8 cellular contexts compared by ENCODE assay signal in genomic region chr19:12774588-12775555, GRCh38. TPM values are rescaled to one million over a fixed set of nuclear protein-coding genes. Genes with fewer than 3 reads are reported as not detected.
DNase-seq lines count a peak whose midpoint lies in the region; ATAC-seq and TF ChIP-seq lines count a peak whose summit lies in the region.

HOOK2 (minus strand) TSS chr19:12775552; CDS start chr19:12775449, 103 bp downstream.

- H3K4me3 Mint-ChIP-seq in naive thymus-derived CD4-positive, alpha-beta T cell = peak within 1 kb of the TSS; percentile 69 to 89 (median 80)

- WGBS in esophagus, 2 donors = 13 to 14% methylated on average over 58 of the region's 58 CpGs

- TF ChIP-seq EP300 in Ishikawa (IDR thresholded peaks at IDR 0.05; ENCODE audit: borderline replicate concordance) = 0 out of 2 replicates have a peak, but pooled peaks have one; percentile 5

- no peaks in the 10 kb centered on the region for H3K36me3 Mint-ChIP-seq in naive thymus-derived CD4-positive, alpha-beta T cell

- intact Hi-C loops in naive thymus-derived CD4-positive, alpha-beta T cell (cut with micrococcal nuclease) = loop anchor here in 1 of 2 donors (1.0 to 2.0 kb wide), 6 partner anchors 9 to 163 kb away; partner anchors contain the start of genes CALR, GCDH and GET3

- peaks cover 0 to 2% (median 0%) of the 10 kb centered on the region in 11 donors for H3K9me3 Mint-ChIP-seq in naive thymus-derived CD4-positive, alpha-beta T cell

- peak; percentile 9 for ATAC-seq in naive thymus-derived CD4-positive, alpha-beta T cell
- ATAC-seq in GM21528 (IDR thresholded peaks at IDR 0.05; ENCODE audit: low FRiP score, unreplicated experiment) = no peak

- H3K4me1 Mint-ChIP-seq in naive thymus-derived CD4-positive, alpha-beta T cell = peaks cover 13 to 33% (median 28%) of the 10 kb centered on the region in 7 donors

- H3K4me3 ChIP-seq in GM12875 (ENCODE audit: low read depth, low read length) (peak within 1 kb of the TSS; percentile 74), WI38 (ENCODE audit: low read depth, low read length) (peak within 1 kb of the TSS; percentile 74), esophagus (ENCODE audit: low read depth in 1 of 2, low read length in 2 of 2) (peak within 1 kb of the TSS; percentile 68 to 77)
- H3K4me3 ChIP-seq in naive thymus-derived CD4-positive, alpha-beta T cell (ENCODE audit: low read length) = peak within 1 kb of the TSS; percentile 64

- peak in 3 of 9 donors; percentile 40 to 64 (median 43) for DNase-seq in naive thymus-derived CD4-positive, alpha-beta T cell
- DNase-seq in GM13976 (ENCODE audit: low spot score) (no peak), NOMO-1 treated with DMSO at 0.1 percent for 48 hours (lab: John Stamatoyannopoulos, UW; ENCODE audit: unreplicated experiment) (no peak)

- peaks cover 0 to 17% of the 10 kb centered on the region in 2 donors for H3K4me1 ChIP-seq in esophagus (ENCODE audit: control insufficient read depth in 2 of 2, insufficient read depth in 2 of 2, low read length in 1 of 2)
- H3K4me1 ChIP-seq in naive thymus-derived CD4-positive, alpha-beta T cell (ENCODE audit: control insufficient read depth in 2 of 2, insufficient read depth in 2 of 2, low read length in 2 of 2) = peaks cover 9 to 21% of the 10 kb centered on the region in 2 donors

- in situ Hi-C loops in GM13976 (cut with MboI; ENCODE audit: low sequenced_read_pairs, unreplicated experiment) = no loop called here

- H3K27ac ChIP-seq in esophagus (ENCODE audit: low read depth in 2 of 2, low read length in 1 of 2) = peak within 1 kb of the TSS; percentile 96 to 98
- peak within 1 kb of the TSS; percentile 90 for H3K27ac ChIP-seq in naive thymus-derived CD4-positive, alpha-beta T cell (ENCODE audit: low read depth, low read length)

- CTCF ChIA-PET in naive thymus-derived CD4-positive, alpha-beta T cell (lab: Charles Lee) = interaction anchor here (0.5 to 7.7 kb wide), 6 partner anchors 9 to 72 kb away, joined by 3 to 169 read pairs (median 23); partner anchors contain the start of genes JUNB, PRDX2 and THSD8

- H3K36me3 ChIP-seq in esophagus (ENCODE audit: control insufficient read depth in 2 of 2, insufficient read depth in 2 of 2, low read length in 1 of 2) = peaks cover 5 to 19% of the 10 kb centered on the region in 2 donors
- H3K36me3 ChIP-seq in naive thymus-derived CD4-positive, alpha-beta T cell (ENCODE audit: control insufficient read depth in 2 of 3, insufficient read depth in 3 of 3, low read length in 3 of 3) = no peaks in the 10 kb centered on the region

- no peaks in the 10 kb centered on the region for H3K27me3 Mint-ChIP-seq in naive thymus-derived CD4-positive, alpha-beta T cell

- peak within 1 kb of the TSS; percentile 53 to 91 (median 82) for H3K27ac Mint-ChIP-seq in naive thymus-derived CD4-positive, alpha-beta T cell

- TF ChIP-seq CTCF in GM12875 (IDR thresholded peaks at IDR 0.05; ENCODE audit: borderline replicate concordance, insufficient read depth, low read depth, low read length) (no peak), WI38 (IDR thresholded peaks at IDR 0.05; ENCODE audit: low read depth, low read length) (no peak), GM13976 (IDR thresholded peaks at IDR 0.05; ENCODE audit: borderline replicate concordance, control extremely low read depth, extremely low read depth, insufficient read depth, missing control alignments) (no peak)

- H3K9me3 ChIP-seq in esophagus (ENCODE audit: control insufficient read depth in 2 of 2, insufficient read depth in 1 of 2, low read depth in 1 of 2, low read length in 1 of 2) = no peaks in the 10 kb centered on the region
- H3K9me3 ChIP-seq in naive thymus-derived CD4-positive, alpha-beta T cell (ENCODE audit: control insufficient read depth in 2 of 3, low read length in 3 of 3) = no peaks in the 10 kb centered on the region

- TF ChIP-seq RAD21 in Ishikawa (IDR thresholded peaks at IDR 0.05; ENCODE audit: low read depth) = no peak

- POLR2A ChIA-PET in naive thymus-derived CD4-positive, alpha-beta T cell (lab: Charles Lee) = interaction anchor here (0.6 to 12.9 kb wide), 6 partner anchors 9 to 73 kb away, joined by 3 to 621 read pairs (median 4); partner anchors contain the start of gene JUNB

- no peaks in the 10 kb centered on the region for H3K27me3 ChIP-seq in esophagus (ENCODE audit: control insufficient read depth in 1 of 2, insufficient read depth in 2 of 2, low read length in 2 of 2)
- H3K27me3 ChIP-seq in naive thymus-derived CD4-positive, alpha-beta T cell (ENCODE audit: control insufficient read depth in 2 of 2, insufficient read depth in 2 of 2, low read length in 2 of 2) = no peaks in the 10 kb centered on the region

TF ChIP-seq in Ishikawa, 13 proteins besides CTCF, POLR2A, EP300 and RAD21:
- TF ChIP-seq FOXM1 (IDR thresholded peaks at IDR 0.05; ENCODE audit: borderline replicate concordance, low read depth) = no peak
- TF ChIP-seq, protein P1, sequence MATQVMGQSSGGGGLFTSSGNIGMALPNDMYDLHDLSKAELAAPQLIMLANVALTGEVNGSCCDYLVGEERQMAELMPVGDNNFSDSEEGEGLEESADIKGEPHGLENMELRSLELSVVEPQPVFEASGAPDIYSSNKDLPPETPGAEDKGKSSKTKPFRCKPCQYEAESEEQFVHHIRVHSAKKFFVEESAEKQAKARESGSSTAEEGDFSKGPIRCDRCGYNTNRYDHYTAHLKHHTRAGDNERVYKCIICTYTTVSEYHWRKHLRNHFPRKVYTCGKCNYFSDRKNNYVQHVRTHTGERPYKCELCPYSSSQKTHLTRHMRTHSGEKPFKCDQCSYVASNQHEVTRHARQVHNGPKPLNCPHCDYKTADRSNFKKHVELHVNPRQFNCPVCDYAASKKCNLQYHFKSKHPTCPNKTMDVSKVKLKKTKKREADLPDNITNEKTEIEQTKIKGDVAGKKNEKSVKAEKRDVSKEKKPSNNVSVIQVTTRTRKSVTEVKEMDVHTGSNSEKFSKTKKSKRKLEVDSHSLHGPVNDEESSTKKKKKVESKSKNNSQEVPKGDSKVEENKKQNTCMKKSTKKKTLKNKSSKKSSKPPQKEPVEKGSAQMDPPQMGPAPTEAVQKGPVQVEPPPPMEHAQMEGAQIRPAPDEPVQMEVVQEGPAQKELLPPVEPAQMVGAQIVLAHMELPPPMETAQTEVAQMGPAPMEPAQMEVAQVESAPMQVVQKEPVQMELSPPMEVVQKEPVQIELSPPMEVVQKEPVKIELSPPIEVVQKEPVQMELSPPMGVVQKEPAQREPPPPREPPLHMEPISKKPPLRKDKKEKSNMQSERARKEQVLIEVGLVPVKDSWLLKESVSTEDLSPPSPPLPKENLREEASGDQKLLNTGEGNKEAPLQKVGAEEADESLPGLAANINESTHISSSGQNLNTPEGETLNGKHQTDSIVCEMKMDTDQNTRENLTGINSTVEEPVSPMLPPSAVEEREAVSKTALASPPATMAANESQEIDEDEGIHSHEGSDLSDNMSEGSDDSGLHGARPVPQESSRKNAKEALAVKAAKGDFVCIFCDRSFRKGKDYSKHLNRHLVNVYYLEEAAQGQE (IDR thresholded peaks at IDR 0.05; ENCODE audit: low read depth) = no peak
- TF ChIP-seq YY1 (IDR thresholded peaks at IDR 0.05; ENCODE audit: low read depth) = peak; percentile 69
- peak; percentile 100 for TF ChIP-seq USF1 (IDR thresholded peaks at IDR 0.05)
- no peak; the same call in 1 of the 2 replicates for TF ChIP-seq ZBTB7A (IDR thresholded peaks at IDR 0.05; ENCODE audit: low read depth)
- TF ChIP-seq TAF1 (IDR thresholded peaks at IDR 0.05; ENCODE audit: low read depth) = no peak; the same call in 1 of the 2 replicates
- peak; percentile 2; the same call in 1 of the 2 replicates for TF ChIP-seq TEAD4 (IDR thresholded peaks at IDR 0.05)
- no peak for TF ChIP-seq CREB1 (IDR thresholded peaks at IDR 0.05; ENCODE audit: low read depth)
- TF ChIP-seq EGR1 (IDR thresholded peaks at IDR 0.05) = no peak
- no peak; the same call in 1 of the 2 replicates for TF ChIP-seq TCF12 (IDR thresholded peaks at IDR 0.05; ENCODE audit: low read depth)
- TF ChIP-seq NFIC (IDR thresholded peaks at IDR 0.05) = 0 out of 2 replicates have a peak, but pooled peaks have one; percentile 24
- TF ChIP-seq CEBPB (IDR thresholded peaks at IDR 0.05) = no peak
- peak; percentile 95 for TF ChIP-seq MAX (IDR thresholded peaks at IDR 0.05)

RNA-seq across cellular contexts. Expression of gene HOOK2, which starts in this region (rescaled TPM):
- polyA plus RNA-seq in esophagus = 100 to 1,000 TPM in 1 of 2 donors, 10 to 100 TPM in 1; 47.9 to 103 TPM
- total RNA-seq in naive thymus-derived CD4-positive, alpha-beta T cell = 10 to 100 TPM; 16.6 to 37.5 (median 22.3) TPM
- 1 to 10 TPM; 4.0 to 5.3 TPM for polyA plus RNA-seq in naive thymus-derived CD4-positive, alpha-beta T cell

Comparison
In these comparisons a context has a peak if more than half of its experiments do, and no peak if none do; other contexts are left out.
1. RNA of gene HOOK2 (polyA plus RNA-seq): 47.9 to 103 TPM in esophagus; 4.0 to 5.3 TPM in naive thymus-derived CD4-positive, alpha-beta T cell; every median in the first group is over 4 times any median in the second.
2. Peak in every context shown above with its lines, with median percentiles within 50 percentile points of each other: H3K4me3 ChIP-seq.